13 cellular contexts compared by ENCODE assay signal in the genomic region with DNA sequence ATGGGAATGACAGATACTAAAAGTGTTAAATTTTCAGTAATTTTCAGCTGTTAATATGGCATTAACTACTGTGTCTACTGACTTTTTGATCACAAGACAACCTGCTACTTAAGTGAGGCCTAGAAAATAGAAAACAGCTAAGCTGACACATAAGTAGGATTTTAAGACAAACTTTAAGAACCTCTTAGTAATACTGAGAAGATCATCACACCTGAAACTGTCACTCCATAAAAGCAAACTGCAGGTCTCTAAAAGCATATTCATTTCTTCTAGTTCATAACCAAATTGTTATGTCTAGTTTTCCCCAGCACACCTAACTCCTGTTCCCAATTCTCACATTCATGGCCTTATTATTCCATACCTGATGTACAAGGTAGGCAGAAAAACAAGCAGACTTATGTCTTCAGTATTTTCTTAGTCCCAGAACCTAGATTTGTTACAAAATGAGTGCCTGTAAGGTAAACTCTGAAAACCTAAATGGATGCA. TPM values are rescaled to one million over a fixed set of nuclear protein-coding genes. Genes with fewer than 3 reads are reported as not detected.
DNase-seq lines count a peak whose midpoint lies in the region; ATAC-seq, FAIRE-seq and TF ChIP-seq lines count a peak whose summit lies in the region.
"Had no signal": no experiment of that assay in that cellular context is flagged by ENCODE, and none has a peak within 500 bp of the region (broad histone marks: within the 10 kb centered on the region; RNA-seq: fewer than 3 reads in every experiment).

No MANE protein-coding gene starts in this region.

- H4K20me1 ChIP-seq in HepG2 (ENCODE audit: insufficient read depth, low read length) (peaks cover 37% of the 10 kb centered on the region), Loucy (ENCODE audit: insufficient read depth, low read length, poor library complexity, severe bottlenecking) (peaks cover 49% of the 10 kb centered on the region)

- H2AFZ ChIP-seq in HepG2 (ENCODE audit: low read length) (no peak overlapping the region), Loucy (ENCODE audit: low read length) (no peak overlapping the region)

- peak overlapping the region in 4 of 5 experiments; percentile 32 to 76 (median 58) for H3K27ac Mint-ChIP-seq in brain
- H3K27ac Mint-ChIP-seq: endodermal cell had no signal

- no peak overlapping the region for H3K4ac ChIP-seq in mesendoderm (ENCODE audit: low read depth, low read length)

- no peak overlapping the region for H3K4me3 ChIP-seq in HepG2 (replicated peaks in 1 of 3; ENCODE audit: insufficient read depth in 1 of 3, low read depth in 2 of 3, low read length in 3 of 3)
- no peak overlapping the region for H3K4me3 ChIP-seq in right lobe of liver
- no peak overlapping the region for H3K4me3 ChIP-seq in Loucy (ENCODE audit: low read length, poor library complexity, severe bottlenecking)
- H3K4me3 ChIP-seq in mesendoderm (ENCODE audit: low read length) = no peak overlapping the region
- H3K4me3 ChIP-seq: prostate gland had no signal

- H3F3A ChIP-seq in Loucy (ENCODE audit: low read depth) = peaks cover 23% of the 10 kb centered on the region

- H3K27me3 Mint-ChIP-seq in brain = no peaks in the 10 kb centered on the region
- H3K27me3 Mint-ChIP-seq: naive B cell had no signal

- no peak overlapping the region for H3K18ac ChIP-seq in mesendoderm (ENCODE audit: low read length)

- H3K27ac ChIP-seq in HepG2 (ENCODE audit: extremely low read length, insufficient read depth, low read length) (no peak overlapping the region), right lobe of liver (no peak overlapping the region), mesendoderm (ENCODE audit: low read depth, low read length) (no peak overlapping the region)

- no peak overlapping the region for H3K56ac ChIP-seq in mesendoderm (ENCODE audit: low read length)

- in situ Hi-C loops in HepG2 (cut with HindIII; ENCODE audit: extremely low pct_ligation_motif_present, low pct_unique_long_range_greater_than_20kb) = loop anchor here (5.0 kb wide), 1 partner anchor 137 kb away; no protein-coding TSS in a partner anchor

- BruUV-seq in HepG2 (replicated peaks; lab: Mats Ljungman, UMichigan) = no TSS peak

- H3K4me1 ChIP-seq in HepG2 (ENCODE audit: insufficient read depth, low read length) (peaks cover 49% of the 10 kb centered on the region), right lobe of liver (peaks cover 0 to 4% (median 0%) of the 10 kb centered on the region in 4 donors), Loucy (ENCODE audit: insufficient read depth, low read length, poor library complexity, severe bottlenecking) (peaks cover 38% of the 10 kb centered on the region), mesendoderm (ENCODE audit: control insufficient read depth, low read depth, low read length) (no peaks in the 10 kb centered on the region)
- H3K4me1 ChIP-seq: BE2C had no signal

- H3K9me2 ChIP-seq in Loucy (replicated peaks; ENCODE audit: low read depth, low read length) = no peaks in the 10 kb centered on the region

- H3K9me3 ChIP-seq in HepG2 (ENCODE audit: low read length) (no peaks in the 10 kb centered on the region), right lobe of liver (no peaks in the 10 kb centered on the region), Loucy (ENCODE audit: insufficient read depth, low read depth, low read length) (no peaks in the 10 kb centered on the region)
- H3K9me3 ChIP-seq: BE2C, prostate gland had no signal

- H3K9me3 Mint-ChIP-seq in brain = no peaks in the 10 kb centered on the region
- H3K9me3 Mint-ChIP-seq: endodermal cell, naive B cell had no signal

- H2AK5ac ChIP-seq in mesendoderm (ENCODE audit: low read length) = no peak overlapping the region

- no peak overlapping the region for H2BK5ac ChIP-seq in mesendoderm (ENCODE audit: low read length)

- H2BK15ac ChIP-seq in mesendoderm (replicated peaks; ENCODE audit: low read depth) = no peak overlapping the region

- no peak for TF ChIP-seq RAD21 in HepG2 (CRISPR knock-in tag; IDR thresholded peaks at IDR 0.05)

- H3K9ac ChIP-seq in HepG2 (ENCODE audit: insufficient read depth, low read depth, low read length) (no peak overlapping the region), Loucy (ENCODE audit: low read depth, low read length, poor library complexity, severe bottlenecking) (no peak overlapping the region), mesendoderm (ENCODE audit: low read length) (no peak overlapping the region)

- POLR2A ChIA-PET in HepG2 (lab: Yijun Ruan, JAX) = interaction anchor here (1.0 to 14.7 kb wide), 9 partner anchors 7 to 148 kb away, joined by 3 to 173 read pairs (median 11); partner anchors contain the start of genes DYNLL2, SRSF1 and VEZF1

- H3K36me3 Mint-ChIP-seq in brain = peaks cover 30% of the 10 kb centered on the region

- no peak overlapping the region for H4K5ac ChIP-seq in mesendoderm (ENCODE audit: low read length)

- CTCF ChIA-PET in HepG2 (lab: Yijun Ruan, JAX; ENCODE audit: low intra/inter-chr PET ratio, low total read pairs) = interaction anchor here (1.3 to 1.8 kb wide), 3 partner anchors 107 to 141 kb away, joined by 3 to 12 read pairs (median 8); no protein-coding TSS in a partner anchor

- H3K4me2 ChIP-seq in HepG2 (ENCODE audit: low read depth, low read length) = no peak overlapping the region
- H3K4me2 ChIP-seq in Loucy (ENCODE audit: low read depth, low read length, poor library complexity, severe bottlenecking) = peak overlapping the region; percentile 29
- no peak overlapping the region for H3K4me2 ChIP-seq in mesendoderm (ENCODE audit: low read length)

- H2BK120ac ChIP-seq in mesendoderm (ENCODE audit: low read depth, low read length) = no peak overlapping the region

- H3K79me1 ChIP-seq in mesendoderm (ENCODE audit: low read length) = no peaks in the 10 kb centered on the region

- H3K27me3 ChIP-seq in HepG2 (ENCODE audit: control insufficient read depth in 1 of 2, insufficient read depth in 2 of 2, low read length in 2 of 2) (no peaks in the 10 kb centered on the region), right lobe of liver (no peaks in the 10 kb centered on the region), Loucy (ENCODE audit: insufficient read depth, low read length, poor library complexity, severe bottlenecking) (no peaks in the 10 kb centered on the region), mesendoderm (ENCODE audit: insufficient read depth, low read length, poor library complexity) (no peaks in the 10 kb centered on the region)
- H3K27me3 ChIP-seq: BE2C had no signal

- TF ChIP-seq POLR2A in HepG2 (IDR thresholded peaks at IDR 0.05; ENCODE audit: insufficient read depth in 1 of 2, low read depth in 2 of 2, low read length in 2 of 2) (peak in 1 of 2 experiments; percentile 9; a peak in 1 of 4 replicates), right lobe of liver (IDR thresholded peaks at IDR 0.05) (no peak)

- ATAC-seq in HepG2 (no peak), right lobe of liver (no peak), GM19467 (IDR thresholded peaks at IDR 0.05; ENCODE audit: unreplicated experiment) (no peak)

- DNase-seq in HepG2 (ENCODE audit: low spot score) (no peak), right lobe of liver (no peak), cortex of kidney (lab: John Stamatoyannopoulos, UW) (no peak), mesendoderm (no peak)
- DNase-seq: BE2C; endodermal cell; SIG-M5; stimulated activated CD8-positive, alpha-beta memory T cell treated with anti-CD3 and anti-CD28 coated beads, Interleukin-4, amount 100 ng/mL, for 48 hours had no signal

- FAIRE-seq in HepG2 (lab: Jason Lieb, UNC) = no peak

- H4K8ac ChIP-seq in mesendoderm (ENCODE audit: low read depth, low read length) = no peak overlapping the region

- peaks cover 68% of the 10 kb centered on the region for H3K4me1 Mint-ChIP-seq in brain

- H3K4me3 Mint-ChIP-seq in brain = peak overlapping the region in 3 of 5 experiments; percentile 1 to 77 (median 4)
- H3K4me3 Mint-ChIP-seq: endodermal cell had no signal

- intact Hi-C loops in HepG2 (cut with micrococcal nuclease; ENCODE audit: unreplicated experiment) = loop anchor here (1.0 kb wide), 2 partner anchors 107 to 114 kb away; no protein-coding TSS in a partner anchor
- intact Hi-C loops in right lobe of liver (cut with DNase I) = loop anchor here in 1 of 2 donors (10.0 kb wide), 1 partner anchor 134 kb away; no protein-coding TSS in a partner anchor

- no peak for TF ChIP-seq CTCF in HepG2 (CRISPR knock-in tag; IDR thresholded peaks at IDR 0.05)
- no peak for TF ChIP-seq CTCF in right lobe of liver (IDR thresholded peaks at IDR 0.05)
- TF ChIP-seq CTCF in Loucy (conservative IDR thresholded peaks at IDR 0.05; ENCODE audit: low read length) = no peak
- TF ChIP-seq CTCF in brain (conservative IDR thresholded peaks at IDR 0.05) = no peak

- H3K79me2 ChIP-seq in HepG2 (ENCODE audit: insufficient read depth, low read length) = peaks cover 19% of the 10 kb centered on the region
- H3K79me2 ChIP-seq in Loucy (ENCODE audit: insufficient read depth, low read length) = peaks cover 56% of the 10 kb centered on the region
- H3K79me2 ChIP-seq in mesendoderm (ENCODE audit: control insufficient read depth, insufficient read depth, low read length) = peaks cover 6% of the 10 kb centered on the region

- no peak overlapping the region for H3K23ac ChIP-seq in mesendoderm (ENCODE audit: low read length)

- peaks cover 1 to 29% of the 10 kb centered on the region in 2 experiments for H3K36me3 ChIP-seq in HepG2 (replicated peaks in 1 of 2; ENCODE audit: control insufficient read depth in 1 of 2, insufficient read depth in 2 of 2, low read length in 2 of 2)
- H3K36me3 ChIP-seq in right lobe of liver = peaks cover 0 to 34% (median 16%) of the 10 kb centered on the region in 4 donors
- peaks cover 56% of the 10 kb centered on the region for H3K36me3 ChIP-seq in Loucy (ENCODE audit: insufficient read depth, low read length)
- peaks cover 3% of the 10 kb centered on the region for H3K36me3 ChIP-seq in mesendoderm (ENCODE audit: control insufficient read depth, insufficient read depth, low read length)
- H3K36me3 ChIP-seq: prostate gland had no signal

- TF ChIP-seq EP300 in HepG2 (IDR thresholded peaks at IDR 0.05; ENCODE audit: low read depth in 2 of 2, low read length in 2 of 2) = no peak
- no peak for TF ChIP-seq EP300 in HepG2 (CRISPR knock-in tag; IDR thresholded peaks at IDR 0.05; ENCODE audit: borderline replicate concordance)

RNA-seq across cellular contexts. Expression of gene SRSF1, which starts 8.0 kb away (rescaled TPM):
- total RNA-seq in HepG2 (2016; rRNA removed; fragmentation: Illumina TruSeq; extraction: Trizol) (445 and 520 TPM in 2 replicates), right lobe of liver (10 to 100 TPM; 55.7 to 92.0 (median 80.0) TPM)
- 40.7 and 51.5 TPM in 2 replicates for total RNA-seq in HepG2 (2016; cell fraction: cytosol; rRNA removed; fragmentation: Illumina TruSeq; extraction: Trizol; ENCODE audit: low read depth)
- total RNA-seq in HepG2 (2016; cell fraction: insoluble cytoplasmic fraction; rRNA removed; fragmentation: Illumina TruSeq; extraction: Trizol) = 472 and 528 TPM in 2 replicates
- 120 and 137 TPM in 2 replicates for total RNA-seq in HepG2 (2016; cell fraction: membrane; rRNA removed; fragmentation: Illumina TruSeq; extraction: Trizol)
- total RNA-seq in HepG2 (2016; cell fraction: nucleus; rRNA removed; fragmentation: Illumina TruSeq; extraction: Trizol) = 332 and 353 TPM in 2 replicates
- polyA plus RNA-seq in HepG2 (2011; rRNA removed) (142 and 144 TPM in 2 replicates), brain (ENCODE audit: insufficient read depth, low read depth, low replicate concordance) (124 TPM)
- polyA plus RNA-seq in HepG2 (2011; cell fraction: cytosol; rRNA removed) = 61.9 and 82.9 TPM in 2 replicates
- 1,130 and 1,625 TPM in 2 replicates for polyA plus RNA-seq in HepG2 (2011; cell fraction: nucleus; rRNA removed)
- polyA plus RNA-seq in HepG2 (2012) = 96.9 and 161 TPM in 2 replicates
- 19.4 and 20.4 TPM in 2 replicates for polyA plus RNA-seq in HepG2 (2016; cell fraction: cytosol; fragmentation: Illumina TruSeq; extraction: Trizol; ENCODE audit: low read depth)
- polyA plus RNA-seq in HepG2 (2016; cell fraction: insoluble cytoplasmic fraction; fragmentation: Illumina TruSeq; extraction: Trizol; ENCODE audit: low read depth) = 411 and 445 TPM in 2 replicates
- polyA plus RNA-seq in HepG2 (2016; cell fraction: membrane; fragmentation: Illumina TruSeq; extraction: Trizol; ENCODE audit: low read depth) = 54.7 and 57.3 TPM in 2 replicates
- 359 and 383 TPM in 2 replicates for polyA plus RNA-seq in HepG2 (2016; cell fraction: nucleus; fragmentation: Illumina TruSeq; extraction: Trizol; ENCODE audit: insufficient read depth, low read depth)
- 673 and 710 TPM in 2 replicates for polyA minus RNA-seq in HepG2 (2011; rRNA and poly(A)+ RNA removed; ENCODE audit: low replicate concordance)
- polyA minus RNA-seq in HepG2 (2011; cell fraction: cytosol; rRNA and poly(A)+ RNA removed) = 78.3 and 89.3 TPM in 2 replicates
- polyA minus RNA-seq in HepG2 (2011; cell fraction: nucleus; rRNA and poly(A)+ RNA removed) = 1,057 and 1,237 TPM in 2 replicates
- 461 TPM for polyA plus RNA-seq in mesendoderm (2013, experiment 1 of 2)
- polyA plus RNA-seq in mesendoderm (2013, experiment 2 of 2) = 462 TPM

RNA-seq across cellular contexts. Expression of gene VEZF1, which starts 11.0 kb away (rescaled TPM):
- total RNA-seq in HepG2 (2016; rRNA removed; fragmentation: Illumina TruSeq; extraction: Trizol) (45.9 and 48.0 TPM in 2 replicates), right lobe of liver (10 to 100 TPM; 13.0 to 19.3 (median 14.6) TPM)
- total RNA-seq in HepG2 (2016; cell fraction: cytosol; rRNA removed; fragmentation: Illumina TruSeq; extraction: Trizol; ENCODE audit: low read depth) = 8.8 and 10.8 TPM in 2 replicates
- 41.9 and 43.4 TPM in 2 replicates for total RNA-seq in HepG2 (2016; cell fraction: insoluble cytoplasmic fraction; rRNA removed; fragmentation: Illumina TruSeq; extraction: Trizol)
- total RNA-seq in HepG2 (2016; cell fraction: membrane; rRNA removed; fragmentation: Illumina TruSeq; extraction: Trizol) = 42.3 and 48.6 TPM in 2 replicates
- total RNA-seq in HepG2 (2016; cell fraction: nucleus; rRNA removed; fragmentation: Illumina TruSeq; extraction: Trizol) = 31.1 and 37.8 TPM in 2 replicates
- polyA plus RNA-seq in HepG2 (2011; rRNA removed) (41.3 and 49.7 TPM in 2 replicates), brain (ENCODE audit: insufficient read depth, low read depth, low replicate concordance) (72.5 TPM)
- 27.7 and 34.7 TPM in 2 replicates for polyA plus RNA-seq in HepG2 (2011; cell fraction: cytosol; rRNA removed)
- polyA plus RNA-seq in HepG2 (2011; cell fraction: nucleus; rRNA removed) = 30.2 and 33.3 TPM in 2 replicates
- polyA plus RNA-seq in HepG2 (2012) = 38.9 and 45.7 TPM in 2 replicates
- polyA plus RNA-seq in HepG2 (2016; cell fraction: cytosol; fragmentation: Illumina TruSeq; extraction: Trizol; ENCODE audit: low read depth) = 7.1 and 7.4 TPM in 2 replicates
- 34.8 and 42.4 TPM in 2 replicates for polyA plus RNA-seq in HepG2 (2016; cell fraction: insoluble cytoplasmic fraction; fragmentation: Illumina TruSeq; extraction: Trizol; ENCODE audit: low read depth)
- 22.0 and 25.5 TPM in 2 replicates for polyA plus RNA-seq in HepG2 (2016; cell fraction: membrane; fragmentation: Illumina TruSeq; extraction: Trizol; ENCODE audit: low read depth)
- 46.2 and 49.1 TPM in 2 replicates for polyA plus RNA-seq in HepG2 (2016; cell fraction: nucleus; fragmentation: Illumina TruSeq; extraction: Trizol; ENCODE audit: insufficient read depth, low read depth)
- polyA minus RNA-seq in HepG2 (2011; rRNA and poly(A)+ RNA removed; ENCODE audit: low replicate concordance) = 41.4 and 56.9 TPM in 2 replicates
- polyA minus RNA-seq in HepG2 (2011; cell fraction: cytosol; rRNA and poly(A)+ RNA removed) = 31.2 and 37.3 TPM in 2 replicates
- 32.7 and 46.6 TPM in 2 replicates for polyA minus RNA-seq in HepG2 (2011; cell fraction: nucleus; rRNA and poly(A)+ RNA removed)
- polyA plus RNA-seq in mesendoderm (2013, experiment 1 of 2) = 43.9 TPM
- 44.0 TPM for polyA plus RNA-seq in mesendoderm (2013, experiment 2 of 2)

RNA-seq across cellular contexts. Expression of gene CUEDC1, which starts 43.8 kb away (rescaled TPM):
- 4.2 and 7.4 TPM in 2 replicates for total RNA-seq in HepG2 (2016; rRNA removed; fragmentation: Illumina TruSeq; extraction: Trizol)
- total RNA-seq in HepG2 (2016; cell fraction: cytosol; rRNA removed; fragmentation: Illumina TruSeq; extraction: Trizol; ENCODE audit: low read depth) = 4.1 and 4.7 TPM in 2 replicates
- 3.5 and 7.9 TPM in 2 replicates for total RNA-seq in HepG2 (2016; cell fraction: insoluble cytoplasmic fraction; rRNA removed; fragmentation: Illumina TruSeq; extraction: Trizol)
- 7.6 and 8.6 TPM in 2 replicates for total RNA-seq in HepG2 (2016; cell fraction: membrane; rRNA removed; fragmentation: Illumina TruSeq; extraction: Trizol)
- 9.6 and 11.9 TPM in 2 replicates for total RNA-seq in HepG2 (2016; cell fraction: nucleus; rRNA removed; fragmentation: Illumina TruSeq; extraction: Trizol)
- polyA plus RNA-seq in HepG2 (2011; rRNA removed) = 12.9 and 14.4 TPM in 2 replicates
- polyA plus RNA-seq in HepG2 (2011; cell fraction: cytosol; rRNA removed) = 8.1 and 8.6 TPM in 2 replicates
- 36.7 and 43.5 TPM in 2 replicates for polyA plus RNA-seq in HepG2 (2011; cell fraction: nucleus; rRNA removed)
- polyA plus RNA-seq in HepG2 (2012) = 9.8 and 10.2 TPM in 2 replicates
- polyA plus RNA-seq in HepG2 (2016; cell fraction: cytosol; fragmentation: Illumina TruSeq; extraction: Trizol; ENCODE audit: low read depth) = 9.4 and 11.1 TPM in 2 replicates
- 9.2 and 10.0 TPM in 2 replicates for polyA plus RNA-seq in HepG2 (2016; cell fraction: insoluble cytoplasmic fraction; fragmentation: Illumina TruSeq; extraction: Trizol; ENCODE audit: low read depth)
- 15.4 and 16.0 TPM in 2 replicates for polyA plus RNA-seq in HepG2 (2016; cell fraction: membrane; fragmentation: Illumina TruSeq; extraction: Trizol; ENCODE audit: low read depth)
- 33.7 and 36.2 TPM in 2 replicates for polyA plus RNA-seq in HepG2 (2016; cell fraction: nucleus; fragmentation: Illumina TruSeq; extraction: Trizol; ENCODE audit: insufficient read depth, low read depth)
- polyA minus RNA-seq in HepG2 (2011; rRNA and poly(A)+ RNA removed; ENCODE audit: low replicate concordance) = 2.9 and 6.8 TPM in 2 replicates
- 5.1 and 7.3 TPM in 2 replicates for polyA minus RNA-seq in HepG2 (2011; cell fraction: cytosol; rRNA and poly(A)+ RNA removed)
- polyA minus RNA-seq in HepG2 (2011; cell fraction: nucleus; rRNA and poly(A)+ RNA removed) = 6.6 and 8.2 TPM in 2 replicates
- total RNA-seq in right lobe of liver = 1 to 10 TPM; 4.0 to 8.5 (median 5.5) TPM
- 97.8 TPM for polyA plus RNA-seq in brain (ENCODE audit: insufficient read depth, low read depth, low replicate concordance)
- 7.0 TPM for polyA plus RNA-seq in mesendoderm (2013, experiment 1 of 2)
- 7.6 TPM for polyA plus RNA-seq in mesendoderm (2013, experiment 2 of 2)
